In the genomic region with DNA sequence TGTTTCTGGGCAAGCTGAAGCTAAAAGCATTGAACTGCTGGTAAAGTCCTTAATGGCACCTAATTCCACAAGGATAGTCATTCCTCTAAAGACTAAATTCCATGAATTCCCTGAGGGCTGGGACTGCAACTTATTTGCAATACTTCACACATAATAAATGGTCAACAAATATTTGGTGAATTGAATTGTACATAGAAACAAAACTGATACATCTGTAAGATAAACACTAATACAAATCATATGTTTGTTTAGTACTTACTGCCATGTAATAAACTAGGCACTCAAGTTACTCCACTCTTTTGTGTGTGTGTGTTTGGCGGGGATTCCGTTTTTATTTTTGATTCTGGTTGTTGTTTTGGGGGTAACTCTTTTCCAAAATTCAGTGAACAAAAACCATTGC, we compare ENCODE assay signal across 18 cellular contexts.
"Had no signal": no experiment of that assay in that cellular context is flagged by ENCODE, and none has a peak within 500 bp of the region (broad histone marks: within the 10 kb centered on the region; RNA-seq: fewer than 3 reads in every experiment).

No MANE protein-coding gene starts in this region.

- H3K36me3 ChIP-seq: gastroesophageal sphincter, heart left ventricle, left ventricle myocardium inferior, upper lobe of right lung had no signal

- H3K27ac ChIP-seq: gastroesophageal sphincter, heart left ventricle, left ventricle myocardium inferior, upper lobe of right lung had no signal

- H3K9me3 ChIP-seq: gastroesophageal sphincter, upper lobe of right lung had no signal

- H3K4me3 Mint-ChIP-seq: activated CD4-positive, alpha-beta memory T cell treated with anti-CD3 and anti-CD28 coated beads for 36 hours; activated CD4-positive, alpha-beta T cell treated with anti-CD3 and anti-CD28 coated beads for 36 hours; activated naive CD8-positive, alpha-beta T cell; activated T-helper 1 cell treated with anti-CD3 and anti-CD28 coated beads, Interleukin-12 subunit alpha, Interleukin-12 subunit beta, Interleukin-2, Interleukin-4 antibody, amounts not matched to agents 30 ng/mL and 10 ng/mL and 1 ng/mL, durations not matched to agents 14 hours and 24 hours and 36 hours; WTC11 had no signal

- H3K9me3 Mint-ChIP-seq: activated CD4-positive, alpha-beta memory T cell treated with anti-CD3 and anti-CD28 coated beads for 36 hours; activated T-helper 1 cell treated with anti-CD3 and anti-CD28 coated beads, Interleukin-12 subunit alpha, Interleukin-12 subunit beta, Interleukin-2, Interleukin-4 antibody, amounts not matched to agents 30 ng/mL and 10 ng/mL and 1 ng/mL, durations not matched to agents 14 hours and 24 hours and 36 hours had no signal

- H3K4me1 ChIP-seq: gastroesophageal sphincter, heart left ventricle, left ventricle myocardium inferior, upper lobe of right lung had no signal

- H3K36me3 Mint-ChIP-seq: activated CD4-positive, alpha-beta memory T cell treated with anti-CD3 and anti-CD28 coated beads for 36 hours; WTC11 had no signal

- DNase-seq: activated CD4-positive, alpha-beta memory T cell treated with anti-CD3 and anti-CD28 coated beads for 36 hours; activated CD4-positive, alpha-beta T cell treated with anti-CD3 and anti-CD28 coated beads for 36 hours; activated T-cell treated with anti-CD3 and anti-CD28 coated beads for 4 hours; effector CD8-positive, alpha-beta T cell; heart left ventricle; left ventricle myocardium inferior; mammary epithelial cell; occipital lobe; posterior cingulate gyrus; stimulated activated CD4-positive, alpha-beta T cell treated with anti-CD3 and anti-CD28 coated beads, Interleukin-12 subunit alpha, Interleukin-12 subunit beta, amount 100 ng/mL, for 4 hours; stimulated activated CD4-positive, alpha-beta T cell treated with anti-CD3 and anti-CD28 coated beads, Interleukin-1b, Interleukin-23, amount 100 ng/mL, for 48 hours; stimulated activated CD8-positive, alpha-beta memory T cell treated with anti-CD3 and anti-CD28 coated beads, Interleukin-4, amount 100 ng/mL, for 48 hours; stimulated activated naive CD4-positive, alpha-beta T cell; upper lobe of right lung had no signal

- H3K27ac Mint-ChIP-seq: activated CD4-positive, alpha-beta memory T cell treated with anti-CD3 and anti-CD28 coated beads for 36 hours; activated CD4-positive, alpha-beta T cell treated with anti-CD3 and anti-CD28 coated beads for 36 hours; activated naive CD8-positive, alpha-beta T cell; activated T-helper 1 cell treated with anti-CD3 and anti-CD28 coated beads, Interleukin-12 subunit alpha, Interleukin-12 subunit beta, Interleukin-2, Interleukin-4 antibody, amounts not matched to agents 30 ng/mL and 10 ng/mL and 1 ng/mL, durations not matched to agents 14 hours and 24 hours and 36 hours; WTC11 had no signal

- H3K27me3 ChIP-seq: upper lobe of right lung had no signal

- H3K4me3 ChIP-seq: gastroesophageal sphincter, heart left ventricle, left ventricle myocardium inferior, upper lobe of right lung had no signal

- H3K4me1 Mint-ChIP-seq: activated CD4-positive, alpha-beta T cell treated with anti-CD3 and anti-CD28 coated beads for 36 hours had no signal
